Comparison of ENCODE assay signal across 24 cellular contexts in the genomic region with DNA sequence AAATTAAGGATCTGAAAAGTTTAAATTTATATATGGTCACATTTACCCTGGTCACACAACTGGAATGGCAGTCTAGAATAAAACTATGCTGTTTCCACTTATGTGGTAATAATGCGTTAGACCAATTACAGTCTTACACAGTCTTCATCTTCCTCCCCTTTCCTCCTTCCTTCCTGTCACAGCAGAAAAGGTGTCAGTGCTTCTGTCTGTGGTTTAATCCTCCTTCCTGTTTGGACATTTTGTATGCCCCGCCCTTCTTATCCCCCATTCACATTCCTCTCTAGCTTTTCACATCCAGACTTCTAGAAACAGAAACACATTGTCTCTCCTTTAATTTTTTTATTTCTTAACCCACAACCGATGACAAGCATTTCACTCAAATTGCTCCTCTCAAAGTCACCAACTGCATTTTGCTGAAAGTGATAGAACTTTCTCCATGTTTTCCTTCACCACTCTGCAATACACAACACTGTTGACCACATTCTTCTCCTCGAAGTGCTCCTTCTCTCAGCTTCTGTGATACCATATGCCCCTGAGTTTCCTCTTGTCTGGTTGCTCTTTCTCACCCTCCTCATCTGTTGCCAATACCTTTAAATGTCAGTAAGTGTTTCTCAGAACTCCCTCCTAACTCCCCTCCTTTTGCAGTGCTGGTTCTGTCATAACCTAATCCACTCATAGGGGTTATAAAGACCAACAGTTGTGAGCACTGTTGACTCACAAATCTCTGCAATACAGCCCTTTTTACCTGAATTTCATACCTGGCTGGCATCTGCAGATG.
DNase-seq lines count a peak whose midpoint lies in the region; ATAC-seq and TF ChIP-seq lines count a peak whose summit lies in the region.
"Had no signal": no experiment of that assay in that cellular context is flagged by ENCODE, and none has a peak within 500 bp of the region (broad histone marks: within the 10 kb centered on the region; RNA-seq: fewer than 3 reads in every experiment).

No MANE protein-coding gene starts in this region.

- no peak for TF ChIP-seq CTCF in IMR-90 (conservative IDR thresholded peaks at IDR 0.05; ENCODE audit: low read depth, low read length)

- H3K4me3 ChIP-seq in IMR-90 (ENCODE audit: insufficient read depth, low read depth, low read length): no peak overlapping the region
- no peak overlapping the region for H3K4me3 ChIP-seq in naive thymus-derived CD4-positive, alpha-beta T cell (ENCODE audit: low read length)
- H3K4me3 ChIP-seq: colonic mucosa, neural progenitor cell, prostate gland, SJCRH30, thyroid gland had no signal

- peaks cover 6% of the 10 kb centered on the region; the same call in 1 of the 2 replicates for H3K9me3 ChIP-seq in IMR-90 (ENCODE audit: control insufficient read depth, insufficient read depth, low read length)
- peaks cover 0 to 15% (median 6%) of the 10 kb centered on the region in 3 experiments for H3K9me3 ChIP-seq in naive thymus-derived CD4-positive, alpha-beta T cell (ENCODE audit: control insufficient read depth in 2 of 3, low read length in 3 of 3)
- H3K9me3 ChIP-seq: colonic mucosa, prostate gland, SJCRH30, thyroid gland had no signal

- H3K4me1 ChIP-seq in IMR-90 (ENCODE audit: control insufficient read depth, insufficient read depth, low read length): no peaks in the 10 kb centered on the region
- peaks cover 0 to 6% of the 10 kb centered on the region in 2 donors for H3K4me1 ChIP-seq in naive thymus-derived CD4-positive, alpha-beta T cell (ENCODE audit: control insufficient read depth in 2 of 2, insufficient read depth in 2 of 2, low read length in 2 of 2)
- H3K4me1 ChIP-seq: colonic mucosa, prostate gland, SJCRH30, thyroid gland had no signal

- in situ Hi-C loops in IMR-90 (cut with MboI; ENCODE audit: low sequenced_read_pairs): no loop called here

- no peak overlapping the region for H2BK20ac ChIP-seq in IMR-90 (ENCODE audit: low read depth, low read length)

- peaks cover 3 to 7% of the 10 kb centered on the region in 2 experiments; a peak in 2 of 4 replicates for H3K79me1 ChIP-seq in IMR-90 (ENCODE audit: low read depth in 1 of 2, low read length in 2 of 2)

- H3K4me2 ChIP-seq in IMR-90 (ENCODE audit: low read depth, low read length): no peak overlapping the region
- H3K4me2 ChIP-seq: neural progenitor cell had no signal

- intact Hi-C loops in IMR-90 (cut with micrococcal nuclease): no loop called here
- intact Hi-C loops in naive thymus-derived CD4-positive, alpha-beta T cell (cut with micrococcal nuclease): loop anchor here in 1 of 2 donors (5.0 kb wide), 1 partner anchor 827 kb away; no protein-coding TSS in a partner anchor

- no peaks in the 10 kb centered on the region for H3K27me3 ChIP-seq in IMR-90 (ENCODE audit: control insufficient read depth, insufficient read depth, low read length)
- no peaks in the 10 kb centered on the region for H3K27me3 ChIP-seq in naive thymus-derived CD4-positive, alpha-beta T cell (ENCODE audit: control insufficient read depth in 2 of 2, insufficient read depth in 2 of 2, low read length in 2 of 2)
- H3K27me3 ChIP-seq: colonic mucosa, neural progenitor cell, SJCRH30, thyroid gland had no signal

- DNase-seq in NOMO-1 treated with DMSO at 0.1 percent for 48 hours (lab: John Stamatoyannopoulos, UW; ENCODE audit: unreplicated experiment): peak; percentile 31
- DNase-seq in NOMO-1 treated with dmso at 0.1 percent for 144 hours (lab: John Stamatoyannopoulos, UW; ENCODE audit: unreplicated experiment): no peak
- no peak for DNase-seq in IMR-90
- DNase-seq in SW480 (ENCODE audit: low spot score): peak; percentile 36
- DNase-seq in naive thymus-derived CD4-positive, alpha-beta T cell: peak in 1 of 9 donors; percentile 3
- DNase-seq in activated T-cell treated with anti-CD3 and anti-CD28 coated beads, Interleukin-2, amount 50 U/mL, for 1 hour: no peak
- no peak for DNase-seq in stimulated activated CD8-positive, alpha-beta memory T cell treated with anti-CD3 and anti-CD28 coated beads, Interleukin-4, amount 100 ng/mL, for 48 hours
- DNase-seq: activated gamma-delta T cell, C1 segment of cervical spinal cord, colonic mucosa, foreskin fibroblast, hypothalamus, KG1, mammary epithelial cell, NCI-H1105 treated with DMSO at 0.1 percent for 48 hours, NCI-H524 treated with DMSO at 0.1 percent for 48 hours, OCI-M1, SJCRH30, thyroid gland had no signal

- H3K36me3 ChIP-seq in IMR-90 (ENCODE audit: control insufficient read depth, insufficient read depth, low read length): no peaks in the 10 kb centered on the region
- no peaks in the 10 kb centered on the region for H3K36me3 ChIP-seq in naive thymus-derived CD4-positive, alpha-beta T cell (ENCODE audit: control insufficient read depth in 2 of 3, insufficient read depth in 3 of 3, low read length in 3 of 3)
- H3K36me3 ChIP-seq: colonic mucosa, neural progenitor cell, prostate gland, SJCRH30, thyroid gland had no signal

- H3K27ac ChIP-seq in IMR-90 (ENCODE audit: insufficient read depth, low read length): no peak overlapping the region
- no peak overlapping the region for H3K27ac ChIP-seq in naive thymus-derived CD4-positive, alpha-beta T cell (ENCODE audit: low read depth, low read length)
- H3K27ac ChIP-seq: 22Rv1, colonic mucosa, neural progenitor cell, prostate gland, SJCRH30, thyroid gland had no signal

- no peak for TF ChIP-seq POLR2A in IMR-90 (IDR thresholded peaks at IDR 0.05; ENCODE audit: low read depth, low read length)

- H2AK9ac ChIP-seq in IMR-90 (replicated peaks; ENCODE audit: low read depth, low read length, poor library complexity): no peak overlapping the region

- H4K20me1 ChIP-seq in IMR-90 (ENCODE audit: insufficient read depth, low read length): no peaks in the 10 kb centered on the region

- H3K27ac Mint-ChIP-seq in naive thymus-derived CD4-positive, alpha-beta T cell: peak overlapping the region; percentile 1 to 57 (median 24)
- H3K27ac Mint-ChIP-seq: neural progenitor cell had no signal

- CTCF ChIA-PET in IMR-90 (lab: Yijun Ruan, JAX): no interaction called here
- CTCF ChIA-PET in naive thymus-derived CD4-positive, alpha-beta T cell (lab: Charles Lee): no interaction called here

- no peak overlapping the region for H3K18ac ChIP-seq in IMR-90 (ENCODE audit: low read depth, low read length)

- no peak overlapping the region for H3K4ac ChIP-seq in IMR-90 (ENCODE audit: low read depth, low read length)

- ATAC-seq in IMR-90 (ENCODE audit: low read depth) (no peak), GM19035 (IDR thresholded peaks at IDR 0.05; ENCODE audit: unreplicated experiment) (no peak)
- ATAC-seq in naive thymus-derived CD4-positive, alpha-beta T cell: no peak
- ATAC-seq: activated CD4-positive, CD25-positive, alpha-beta regulatory T cell treated with anti-CD3 and anti-CD28 coated beads, Interleukin-2, amount 50 U/mL, for 24 hours had no signal

- peak overlapping the region; percentile 53; the same call in 1 of the 2 replicates for H3K14ac ChIP-seq in IMR-90 (replicated peaks; ENCODE audit: low read depth, low read length)

- no peak overlapping the region for H4K91ac ChIP-seq in IMR-90 (ENCODE audit: insufficient read depth, low read depth, low read length)

- H3K56ac ChIP-seq in IMR-90 (ENCODE audit: extremely low read depth, insufficient read depth, low read length): no peak overlapping the region

- BruUV-seq in IMR-90 (replicated peaks; lab: Mats Ljungman, UMichigan): no TSS peak

- H2AK5ac ChIP-seq in IMR-90 (ENCODE audit: low read depth, low read length): no peak overlapping the region

- H3K9me1 ChIP-seq in IMR-90 (ENCODE audit: insufficient read depth, low read length): no peaks in the 10 kb centered on the region

- H4K5ac ChIP-seq in IMR-90 (ENCODE audit: low read depth, low read length): no peak overlapping the region

- H4K8ac ChIP-seq in IMR-90 (ENCODE audit: low read depth in 2 of 2, low read length in 2 of 2): no peak overlapping the region

- H2BK5ac ChIP-seq in IMR-90 (ENCODE audit: low read depth, low read length, poor library complexity, severe bottlenecking): no peak overlapping the region

- H2BK15ac ChIP-seq in IMR-90 (ENCODE audit: low read depth, low read length): no peak overlapping the region

- no peaks in the 10 kb centered on the region for H3K27me3 Mint-ChIP-seq in naive thymus-derived CD4-positive, alpha-beta T cell

- TF ChIP-seq RAD21 in IMR-90 (IDR thresholded peaks at IDR 0.05; ENCODE audit: low read length): no peak

- H3K23ac ChIP-seq in IMR-90 (ENCODE audit: low read depth, low read length): no peak overlapping the region

- peaks cover 1 to 24% (median 9%) of the 10 kb centered on the region in 5 donors for H3K36me3 Mint-ChIP-seq in naive thymus-derived CD4-positive, alpha-beta T cell

- H3K4me3 Mint-ChIP-seq in naive thymus-derived CD4-positive, alpha-beta T cell: peak overlapping the region; percentile 2 to 56 (median 43)
- H3K4me3 Mint-ChIP-seq: neural progenitor cell had no signal

- 94% methylated on average over 2 of the region's 4 CpGs; no CpG with 5 or more reads in 1 of the 2 experiments for WGBS in IMR-90 (ENCODE audit: extremely low coverage in 2 of 2, insufficient read length in 1 of 2), 2 experiments

- POLR2A ChIA-PET in IMR-90 (lab: Charles Lee; ENCODE audit: unreplicated experiment): no interaction called here
- POLR2A ChIA-PET in naive thymus-derived CD4-positive, alpha-beta T cell (lab: Charles Lee): no interaction called here

- H2AFZ ChIP-seq in IMR-90 (replicated peaks; ENCODE audit: low read length, poor library complexity): no peak overlapping the region
- H2AFZ ChIP-seq: neural progenitor cell had no signal

- peaks cover 2 to 21% (median 17%) of the 10 kb centered on the region in 7 donors for H3K4me1 Mint-ChIP-seq in naive thymus-derived CD4-positive, alpha-beta T cell

- no peak overlapping the region for H3K9ac ChIP-seq in IMR-90 (ENCODE audit: low read depth, low read length)
- H3K9ac ChIP-seq: neural progenitor cell had no signal

- H2BK120ac ChIP-seq in IMR-90 (ENCODE audit: low read depth, low read length): no peak overlapping the region

- peaks cover 5 to 39% (median 14%) of the 10 kb centered on the region in 11 donors for H3K9me3 Mint-ChIP-seq in naive thymus-derived CD4-positive, alpha-beta T cell

- dilution Hi-C loops in IMR-90 (cut with HindIII; ENCODE audit: low sequenced_read_pairs, unreplicated experiment): no loop called here

TF ChIP-seq in IMR-90, 13 proteins besides CTCF, POLR2A, EP300 and RAD21 (continues in another document):
- TF ChIP-seq SMC3 (IDR thresholded peaks at IDR 0.05; ENCODE audit: low read depth, low read length) (no peak), MAFK (IDR thresholded peaks at IDR 0.05; ENCODE audit: low read depth, low read length) (no peak), MXI1 (IDR thresholded peaks at IDR 0.05; ENCODE audit: borderline replicate concordance, low read depth, low read length) (no peak)
- TF ChIP-seq, protein P1, sequence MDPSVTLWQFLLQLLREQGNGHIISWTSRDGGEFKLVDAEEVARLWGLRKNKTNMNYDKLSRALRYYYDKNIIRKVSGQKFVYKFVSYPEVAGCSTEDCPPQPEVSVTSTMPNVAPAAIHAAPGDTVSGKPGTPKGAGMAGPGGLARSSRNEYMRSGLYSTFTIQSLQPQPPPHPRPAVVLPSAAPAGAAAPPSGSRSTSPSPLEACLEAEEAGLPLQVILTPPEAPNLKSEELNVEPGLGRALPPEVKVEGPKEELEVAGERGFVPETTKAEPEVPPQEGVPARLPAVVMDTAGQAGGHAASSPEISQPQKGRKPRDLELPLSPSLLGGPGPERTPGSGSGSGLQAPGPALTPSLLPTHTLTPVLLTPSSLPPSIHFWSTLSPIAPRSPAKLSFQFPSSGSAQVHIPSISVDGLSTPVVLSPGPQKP (IDR thresholded peaks at IDR 0.05; ENCODE audit: borderline replicate concordance, low read depth, low read length): no peak

Comparison
In these comparisons a context has a peak if more than half of its experiments do, and no peak if none do; other contexts are left out.
1. DNase-seq: peak in NOMO-1 treated with DMSO at 0.1 percent for 48 hours (single experiment) and SW480 (single experiment); none in NOMO-1 treated with dmso at 0.1 percent for 144 hours (single experiment), IMR-90 (single experiment), activated T-cell treated with anti-CD3 and anti-CD28 coated beads, Interleukin-2, amount 50 U/mL, for 1 hour (single experiment) and stimulated activated CD8-positive, alpha-beta memory T cell treated with anti-CD3 and anti-CD28 coated beads, Interleukin-4, amount 100 ng/mL, for 48 hours (single experiment).